Comparison of ENCODE assay signal across 1 cellular context in genomic region chr17:39701784-39702422, GRCh38.
TF ChIP-seq lines count a peak whose summit lies in the region.

No MANE protein-coding gene starts in this region.

TF ChIP-seq in A549, 52 proteins besides CTCF, POLR2A, EP300 and RAD21:
- TF ChIP-seq USF2 (IDR thresholded peaks at IDR 0.05) (no peak), ZFP36 (IDR thresholded peaks at IDR 0.05; ENCODE audit: borderline replicate concordance, partially characterized antibody) (no peak), SREBF2 (IDR thresholded peaks at IDR 0.05) (no peak), CBX8 (IDR thresholded peaks at IDR 0.05) (no peak), HOXA7 (CRISPR knock-in tag; IDR thresholded peaks at IDR 0.05) (no peak), GATA3 (IDR thresholded peaks at IDR 0.05; ENCODE audit: borderline replicate concordance) (no peak), MYC (IDR thresholded peaks at IDR 0.05; ENCODE audit: borderline replicate concordance, low read length) (no peak), HOXB13 (CRISPR knock-in tag; IDR thresholded peaks at IDR 0.05; ENCODE audit: low read depth) (no peak), RARB (CRISPR knock-in tag; IDR thresholded peaks at IDR 0.05) (no peak), TFCP2L1 (CRISPR knock-in tag; IDR thresholded peaks at IDR 0.05) (no peak), CHD4 (IDR thresholded peaks at IDR 0.05; ENCODE audit: borderline replicate concordance) (no peak), HOXB5 (CRISPR knock-in tag; IDR thresholded peaks at IDR 0.05) (no peak)
